16 cellular contexts compared by ENCODE assay signal in genomic region chr18:74407888-74408287, GRCh38. TPM values are rescaled to one million over a fixed set of nuclear protein-coding genes. Genes with fewer than 3 reads are reported as not detected.
DNase-seq lines count a peak whose midpoint lies in the region; ATAC-seq and TF ChIP-seq lines count a peak whose summit lies in the region.
"Had no signal": no experiment of that assay in that cellular context is flagged by ENCODE, and none has a peak within 500 bp of the region (broad histone marks: within the 10 kb centered on the region; RNA-seq: fewer than 3 reads in every experiment).

No MANE protein-coding gene starts in this region.

- no peaks in the 10 kb centered on the region for H3K27me3 ChIP-seq in CD4-positive, alpha-beta T cell (ENCODE audit: control insufficient read depth, insufficient read depth, low read length)
- H3K27me3 ChIP-seq in Peyer's patch: no peaks in the 10 kb centered on the region

- H3K4me1 ChIP-seq in Peyer's patch: no peaks in the 10 kb centered on the region

- no peak for DNase-seq in CD4-positive, alpha-beta T cell
- DNase-seq in activated naive CD8-positive, alpha-beta T cell treated with anti-CD3 and anti-CD28 coated beads for 36 hours: no peak
- no peak for DNase-seq in Peyer's patch
- no peak for DNase-seq in DMS53 (lab: John Stamatoyannopoulos, UW)
- no peak for DNase-seq in SIG-M5 (lab: John Stamatoyannopoulos, UW)
- DNase-seq in NCI-H1417 treated with DMSO at 0.1 percent for 48 hours (lab: John Stamatoyannopoulos, UW): no peak
- DNase-seq: activated gamma-delta T cell; GDM1; HFFc6; mesenchymal stem cell; NCI-H345; posterior cingulate gyrus; stimulated activated naive CD4-positive, alpha-beta T cell treated with Interleukin-2 at 50 U/mL for 16 hours had no signal

- ATAC-seq in CD4-positive, alpha-beta T cell (ENCODE audit: poor library complexity): no peak
- ATAC-seq in GM18907 (IDR thresholded peaks at IDR 0.05; ENCODE audit: unreplicated experiment) (peak; percentile 72), HG03060 (IDR thresholded peaks at IDR 0.05; ENCODE audit: low read depth, unreplicated experiment) (peak; percentile 61)

- peak overlapping the region; percentile 63 for H3K27ac Mint-ChIP-seq in CD4-positive, alpha-beta T cell
- peak overlapping the region; percentile 96 for H3K27ac Mint-ChIP-seq in activated naive CD8-positive, alpha-beta T cell treated with anti-CD3 and anti-CD28 coated beads for 36 hours
- H3K27ac Mint-ChIP-seq: HFFc6 had no signal

- no peaks in the 10 kb centered on the region for H3K36me3 Mint-ChIP-seq in CD4-positive, alpha-beta T cell (ENCODE audit: low read depth)
- H3K36me3 Mint-ChIP-seq in activated naive CD8-positive, alpha-beta T cell treated with anti-CD3 and anti-CD28 coated beads for 36 hours: peaks cover 8% of the 10 kb centered on the region
- H3K36me3 Mint-ChIP-seq: CD14-positive monocyte had no signal

- H3K9me3 ChIP-seq in CD4-positive, alpha-beta T cell (ENCODE audit: control insufficient read depth, low read length): no peaks in the 10 kb centered on the region
- H3K9me3 ChIP-seq in Peyer's patch: no peaks in the 10 kb centered on the region

- TF ChIP-seq POLR2A in Peyer's patch (IDR thresholded peaks at IDR 0.05): no peak

- intact Hi-C loops in CD4-positive, alpha-beta T cell (cut with DNase I, micrococcal nuclease): loop anchor here in 1 of 2 experiments (5.0 kb wide), 1 partner anchor 36 kb away; no protein-coding TSS in a partner anchor

- POLR2A ChIA-PET in CD4-positive, alpha-beta T cell (lab: Charles Lee): interaction anchor here (1.2 to 1.4 kb wide), 3 partner anchors 30 to 86 kb away, joined by 3 to 5 read pairs (median 5); no protein-coding TSS in a partner anchor

- CTCF ChIA-PET in CD4-positive, alpha-beta T cell (lab: Charles Lee): no interaction called here

- no peaks in the 10 kb centered on the region for H3K27me3 Mint-ChIP-seq in CD4-positive, alpha-beta T cell
- no peaks in the 10 kb centered on the region for H3K27me3 Mint-ChIP-seq in activated naive CD8-positive, alpha-beta T cell treated with anti-CD3 and anti-CD28 coated beads for 36 hours

- H3K27ac ChIP-seq in CD4-positive, alpha-beta T cell (ENCODE audit: low read depth, low read length): peak overlapping the region; percentile 34
- H3K27ac ChIP-seq in Peyer's patch: no peak overlapping the region

- H3K4me1 Mint-ChIP-seq in CD4-positive, alpha-beta T cell (ENCODE audit: low read depth): peaks cover 25% of the 10 kb centered on the region
- peaks cover 23% of the 10 kb centered on the region for H3K4me1 Mint-ChIP-seq in activated naive CD8-positive, alpha-beta T cell treated with anti-CD3 and anti-CD28 coated beads for 36 hours

- no peaks in the 10 kb centered on the region for H3K36me3 ChIP-seq in Peyer's patch

- peak overlapping the region; percentile 49 for H3K4me3 Mint-ChIP-seq in CD4-positive, alpha-beta T cell
- peak overlapping the region; percentile 83 for H3K4me3 Mint-ChIP-seq in activated naive CD8-positive, alpha-beta T cell treated with anti-CD3 and anti-CD28 coated beads for 36 hours
- H3K4me3 Mint-ChIP-seq: HFFc6 had no signal

- no peaks in the 10 kb centered on the region for H3K9me3 Mint-ChIP-seq in CD4-positive, alpha-beta T cell
- peaks cover 9% of the 10 kb centered on the region for H3K9me3 Mint-ChIP-seq in activated naive CD8-positive, alpha-beta T cell treated with anti-CD3 and anti-CD28 coated beads for 36 hours
- H3K9me3 Mint-ChIP-seq: HFFc6 had no signal

- no peak for TF ChIP-seq CTCF in CD4-positive, alpha-beta T cell (IDR thresholded peaks at IDR 0.05)
- no peak for TF ChIP-seq CTCF in Peyer's patch (IDR thresholded peaks at IDR 0.05)

- no peak overlapping the region for H3K4me3 ChIP-seq in Peyer's patch

RNA-seq across cellular contexts. Expression of gene DIPK1C, which starts 49.2 kb away (rescaled TPM):
- total RNA-seq in CD4-positive, alpha-beta T cell: not detected
- not detected for total RNA-seq in activated naive CD8-positive, alpha-beta T cell treated with anti-CD3 and anti-CD28 coated beads for 36 hours
- total RNA-seq in Peyer's patch: under 1 TPM in 2 of 4 donors, not detected in 2; 0.70 to 0.83 TPM
- total RNA-seq: HFFc6 had no signal
